8 cellular contexts compared by ENCODE assay signal in the genomic region with DNA sequence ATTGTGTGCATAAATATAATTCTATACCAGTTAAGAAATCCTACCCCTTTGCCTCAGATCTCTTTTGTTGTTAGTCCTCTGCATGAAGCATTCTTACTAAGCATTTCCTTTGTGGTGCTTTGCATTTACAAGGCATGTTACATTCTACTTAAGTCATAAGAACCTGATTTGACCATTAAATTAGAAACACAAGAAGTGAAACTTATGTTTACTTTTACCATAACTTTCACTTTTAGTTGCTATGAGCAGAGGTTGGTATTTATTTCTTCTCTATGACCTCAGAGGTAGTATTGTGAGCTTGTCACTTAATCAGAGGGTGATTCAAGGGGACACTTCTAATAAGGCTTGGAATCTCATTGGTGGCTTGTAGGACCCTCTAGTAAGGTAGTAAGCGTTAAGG. TPM values are rescaled to one million over a fixed set of nuclear protein-coding genes. Genes with fewer than 3 reads are reported as not detected.
DNase-seq lines count a peak whose midpoint lies in the region; ATAC-seq and TF ChIP-seq lines count a peak whose summit lies in the region.

No MANE protein-coding gene starts in this region.

- H3K9ac ChIP-seq in IMR-90 (ENCODE audit: low read depth, low read length) (no peak overlapping the region), smooth muscle cell (ENCODE audit: low read depth) (no peak overlapping the region)

- intact Hi-C loops in IMR-90 (cut with micrococcal nuclease): no loop called here

- no peak overlapping the region for H2AK9ac ChIP-seq in IMR-90 (replicated peaks; ENCODE audit: low read depth, low read length, poor library complexity)

- no peak overlapping the region for H4K8ac ChIP-seq in IMR-90 (ENCODE audit: low read depth in 2 of 2, low read length in 2 of 2)

- H3K9me1 ChIP-seq in IMR-90 (ENCODE audit: insufficient read depth, low read length): peaks cover 9% of the 10 kb centered on the region; the same call in 1 of the 2 replicates

- H3K36me3 ChIP-seq in IMR-90 (ENCODE audit: control insufficient read depth, insufficient read depth, low read length) (no peaks in the 10 kb centered on the region), smooth muscle cell (ENCODE audit: low read depth) (no peaks in the 10 kb centered on the region)

- H3K4me3 ChIP-seq in GM12864 (ENCODE audit: low read depth, low read length) (no peak overlapping the region), IMR-90 (ENCODE audit: insufficient read depth, low read depth, low read length) (no peak overlapping the region), choroid plexus epithelial cell (ENCODE audit: low read depth, low read length) (no peak overlapping the region), smooth muscle cell (no peak overlapping the region)

- H2BK5ac ChIP-seq in IMR-90 (ENCODE audit: low read depth, low read length, poor library complexity, severe bottlenecking): no peak overlapping the region

- peaks cover 44% of the 10 kb centered on the region for H4K20me1 ChIP-seq in IMR-90 (ENCODE audit: insufficient read depth, low read length)
- H4K20me1 ChIP-seq in smooth muscle cell (ENCODE audit: low read depth): peaks cover 71% of the 10 kb centered on the region

- H3K18ac ChIP-seq in IMR-90 (ENCODE audit: low read depth, low read length): no peak overlapping the region

- H3F3A ChIP-seq in smooth muscle cell (ENCODE audit: low read depth): no peaks in the 10 kb centered on the region

- H3K23ac ChIP-seq in IMR-90 (ENCODE audit: low read depth, low read length): no peak overlapping the region

- H3K14ac ChIP-seq in IMR-90 (replicated peaks; ENCODE audit: low read depth, low read length): no peak overlapping the region

- peak overlapping the region; percentile 62 for H3K4me2 ChIP-seq in IMR-90 (ENCODE audit: low read depth, low read length)
- no peak overlapping the region for H3K4me2 ChIP-seq in smooth muscle cell

- BruUV-seq in IMR-90 (replicated peaks; lab: Mats Ljungman, UMichigan): no TSS peak

- H2BK20ac ChIP-seq in IMR-90 (ENCODE audit: low read depth, low read length): no peak overlapping the region

- TF ChIP-seq POLR2A in IMR-90 (IDR thresholded peaks at IDR 0.05; ENCODE audit: low read depth, low read length): no peak

- CTCF ChIA-PET in IMR-90 (lab: Yijun Ruan, JAX): no interaction called here

- H3K56ac ChIP-seq in IMR-90 (ENCODE audit: extremely low read depth, insufficient read depth, low read length): no peak overlapping the region

- H3K4ac ChIP-seq in IMR-90 (ENCODE audit: low read depth, low read length): 0 out of 2 replicates have a peak overlapping the region, but pooled peaks have one; percentile 38

- TF ChIP-seq CTCF in GM12864 (IDR thresholded peaks at IDR 0.05; ENCODE audit: low read depth, low read length, missing control alignments): no peak
- no peak for TF ChIP-seq CTCF in IMR-90 (conservative IDR thresholded peaks at IDR 0.05; ENCODE audit: low read depth, low read length)
- TF ChIP-seq CTCF in choroid plexus epithelial cell (conservative IDR thresholded peaks at IDR 0.05; ENCODE audit: low read depth, low read length): no peak
- TF ChIP-seq CTCF in smooth muscle cell (IDR thresholded peaks at IDR 0.05; ENCODE audit: borderline replicate concordance, insufficient read depth, poor library complexity, severe bottlenecking): no peak

- peaks cover 36 to 62% of the 10 kb centered on the region in 2 experiments for H3K79me1 ChIP-seq in IMR-90 (ENCODE audit: low read depth in 1 of 2, low read length in 2 of 2)

- no peak overlapping the region for H2BK15ac ChIP-seq in IMR-90 (ENCODE audit: low read depth, low read length)

- peak; percentile 86 for ATAC-seq in GM21526 (IDR thresholded peaks at IDR 0.05; ENCODE audit: low FRiP score, unreplicated experiment)
- ATAC-seq in IMR-90 (ENCODE audit: low read depth): peak; percentile 34

- peak overlapping the region; percentile 41; the same call in 1 of the 2 replicates for H3K27ac ChIP-seq in IMR-90 (ENCODE audit: insufficient read depth, low read length)
- no peak overlapping the region for H3K27ac ChIP-seq in smooth muscle cell (ENCODE audit: low read depth)

- TF ChIP-seq RAD21 in IMR-90 (IDR thresholded peaks at IDR 0.05; ENCODE audit: low read length): no peak

- H2BK120ac ChIP-seq in IMR-90 (ENCODE audit: low read depth, low read length): 0 out of 2 replicates have a peak overlapping the region, but pooled peaks have one; percentile 17

- peaks cover 28% of the 10 kb centered on the region for H3K4me1 ChIP-seq in IMR-90 (ENCODE audit: control insufficient read depth, insufficient read depth, low read length)
- peaks cover 8% of the 10 kb centered on the region for H3K4me1 ChIP-seq in smooth muscle cell (ENCODE audit: low read depth)

- H4K91ac ChIP-seq in IMR-90 (ENCODE audit: insufficient read depth, low read depth, low read length): no peak overlapping the region

- DNase-seq in GM12864 (ENCODE audit: low read depth): peak; percentile 75
- peak; percentile 88 for DNase-seq in IMR-90
- DNase-seq in choroid plexus epithelial cell (ENCODE audit: low read depth): peak; percentile 82
- no peak for DNase-seq in stimulated activated CD8-positive, alpha-beta memory T cell treated with anti-CD3 and anti-CD28 coated beads, Interleukin-4, amount 100 ng/mL, for 48 hours
- no peak for DNase-seq in NCI-H2029 (lab: John Stamatoyannopoulos, UW)
- DNase-seq in stimulated activated CD4-positive, alpha-beta T cell treated with anti-CD3 and anti-CD28 coated beads, Interleukin-2, amount 100 ng/mL, for 48 hours: no peak
- no peak for DNase-seq in smooth muscle cell (lab: John Stamatoyannopoulos, UW; ENCODE audit: unreplicated experiment)

- no peak overlapping the region for H4K5ac ChIP-seq in IMR-90 (ENCODE audit: low read depth, low read length)

- no peak overlapping the region for H2AFZ ChIP-seq in IMR-90 (replicated peaks; ENCODE audit: low read length, poor library complexity)
- no peak overlapping the region for H2AFZ ChIP-seq in smooth muscle cell (ENCODE audit: low read depth)

- H3K27me3 ChIP-seq in IMR-90 (ENCODE audit: control insufficient read depth, insufficient read depth, low read length) (no peaks in the 10 kb centered on the region), smooth muscle cell (ENCODE audit: low read depth) (no peaks in the 10 kb centered on the region)

- dilution Hi-C loops in IMR-90 (cut with HindIII; ENCODE audit: low sequenced_read_pairs, unreplicated experiment): no loop called here

- in situ Hi-C loops in IMR-90 (cut with MboI; ENCODE audit: low sequenced_read_pairs): no loop called here

- H2AK5ac ChIP-seq in IMR-90 (ENCODE audit: low read depth, low read length): peak overlapping the region; percentile 82; the same call in 1 of the 2 replicates

- no CpG with 5 or more reads among the region's 1 CpG for WGBS in IMR-90 (ENCODE audit: extremely low coverage in 2 of 2, insufficient read length in 1 of 2), 2 experiments
- 100% methylated on average over 1 of the region's 1 CpG for WGBS in smooth muscle cell (ENCODE audit: low lambda C conversion rate)

- peaks cover 61% of the 10 kb centered on the region for H3K79me2 ChIP-seq in smooth muscle cell (ENCODE audit: low read depth)

- POLR2A ChIA-PET in IMR-90 (lab: Charles Lee; ENCODE audit: unreplicated experiment): no interaction called here

- H3K9me3 ChIP-seq in IMR-90 (ENCODE audit: control insufficient read depth, insufficient read depth, low read length): no peaks in the 10 kb centered on the region
- H3K9me3 ChIP-seq in smooth muscle cell (replicated peaks; ENCODE audit: low read depth): no peaks in the 10 kb centered on the region

TF ChIP-seq in IMR-90, 13 proteins besides CTCF, POLR2A, EP300 and RAD21:
- TF ChIP-seq BHLHE40 (IDR thresholded peaks at IDR 0.05; ENCODE audit: low read depth, low read length) (no peak), CEBPB (IDR thresholded peaks at IDR 0.05; ENCODE audit: low read depth, low read length) (no peak), CHD1 (IDR thresholded peaks at IDR 0.05; ENCODE audit: low read depth, low read length) (no peak), MAFK (IDR thresholded peaks at IDR 0.05; ENCODE audit: low read depth, low read length) (peak; percentile 3; the same call in 1 of the 2 replicates), RFX5 (IDR thresholded peaks at IDR 0.05; ENCODE audit: low read depth, low read length) (no peak), NFE2L2 (IDR thresholded peaks at IDR 0.05; ENCODE audit: low read depth, low read length) (no peak)

RNA-seq across cellular contexts. Expression of a gene that starts 9.0 kb away (rescaled TPM):
- total RNA-seq in IMR-90 (2012; rRNA removed) (36.7 and 38.4 TPM in 2 replicates), smooth muscle cell (21.1 and 32.7 TPM in 2 replicates)
- polyA plus RNA-seq in IMR-90 (2012; rRNA removed) (13.4 and 17.1 TPM in 2 replicates), smooth muscle cell (7.8 and 8.2 TPM in 2 replicates)
- polyA plus RNA-seq in IMR-90 (2012; cell fraction: cytosol; rRNA removed): 6.9 and 7.0 TPM in 2 replicates
- polyA plus RNA-seq in IMR-90 (2012; cell fraction: nucleus; rRNA removed; ENCODE audit: low replicate concordance): 3.9 and 9.7 TPM in 2 replicates

RNA-seq across cellular contexts. Expression of a gene that starts 47.1 kb away (rescaled TPM):
- total RNA-seq in IMR-90 (2012; rRNA removed): 11.9 and 16.8 TPM in 2 replicates
- 22.2 and 22.7 TPM in 2 replicates for polyA plus RNA-seq in IMR-90 (2012; rRNA removed)
- 23.9 and 24.0 TPM in 2 replicates for polyA plus RNA-seq in IMR-90 (2012; cell fraction: cytosol; rRNA removed)
- 17.2 and 26.3 TPM in 2 replicates for polyA plus RNA-seq in IMR-90 (2012; cell fraction: nucleus; rRNA removed; ENCODE audit: low replicate concordance)
- 11.6 and 13.0 TPM in 2 replicates for total RNA-seq in smooth muscle cell
- polyA plus RNA-seq in smooth muscle cell: 16.6 and 20.6 TPM in 2 replicates

Comparison
In these comparisons a context has a peak if more than half of its experiments do, and no peak if none do; other contexts are left out.
1. DNase-seq: peak in GM12864 (single experiment), IMR-90 (single experiment) and choroid plexus epithelial cell (single experiment); none in stimulated activated CD8-positive, alpha-beta memory T cell treated with anti-CD3 and anti-CD28 coated beads, Interleukin-4, amount 100 ng/mL, for 48 hours (single experiment), NCI-H2029 (single experiment), stimulated activated CD4-positive, alpha-beta T cell treated with anti-CD3 and anti-CD28 coated beads, Interleukin-2, amount 100 ng/mL, for 48 hours (0 of 2) and smooth muscle cell (single experiment).